In genomic region chr6:160080097-160080496, GRCh38 we compare ENCODE assay signal across 19 cellular contexts. TPM values are rescaled to one million over a fixed set of nuclear protein-coding genes. Genes with fewer than 3 reads are reported as not detected.
DNase-seq lines count a peak whose midpoint lies in the region; ATAC-seq, FAIRE-seq and TF ChIP-seq lines count a peak whose summit lies in the region.
"Had no signal": no experiment of that assay in that cellular context is flagged by ENCODE, and none has a peak within 500 bp of the region (broad histone marks: within the 10 kb centered on the region; RNA-seq: fewer than 3 reads in every experiment).

No MANE protein-coding gene starts in this region.

- ATAC-seq in HepG2 = peak; percentile 13
- ATAC-seq in GM18519 (IDR thresholded peaks at IDR 0.05; ENCODE audit: low FRiP score, unreplicated experiment) = no peak
- ATAC-seq in GM18909 (IDR thresholded peaks at IDR 0.05; ENCODE audit: poor library complexity, unreplicated experiment) = no peak
- ATAC-seq in HG03135 (IDR thresholded peaks at IDR 0.05; ENCODE audit: unreplicated experiment) = no peak

- in situ Hi-C loops in HepG2 (cut with HindIII; ENCODE audit: extremely low pct_ligation_motif_present, low pct_unique_long_range_greater_than_20kb) = no loop called here

- TF ChIP-seq POLR2A in HepG2 (IDR thresholded peaks at IDR 0.05; ENCODE audit: insufficient read depth in 1 of 2, low read depth in 2 of 2, low read length in 2 of 2) = no peak

- H3K4me3 ChIP-seq in AG04450 (ENCODE audit: low read depth, low read length) (no peak overlapping the region), H7 (ENCODE audit: insufficient read depth, low read depth, low read length) (no peak overlapping the region), HepG2 (replicated peaks in 1 of 3; ENCODE audit: insufficient read depth in 1 of 3, low read depth in 2 of 3, low read length in 3 of 3) (no peak overlapping the region)
- H3K4me3 ChIP-seq: HAP-1 had no signal

- H4K20me1 ChIP-seq in HepG2 (ENCODE audit: insufficient read depth, low read length) = no peaks in the 10 kb centered on the region

- intact Hi-C loops in HepG2 (cut with micrococcal nuclease; ENCODE audit: unreplicated experiment) = no loop called here
- intact Hi-C loops in posterior vena cava (cut with DNase I) = loop anchor here in 1 of 2 donors (10.0 kb wide), 1 partner anchor 375 kb away; no protein-coding TSS in a partner anchor

- H3K27me3 ChIP-seq in AG04450 (ENCODE audit: control insufficient read depth, insufficient read depth, low read length) = no peaks in the 10 kb centered on the region
- H3K27me3 ChIP-seq in H7 (ENCODE audit: control insufficient read depth, insufficient read depth, low read length) = no peaks in the 10 kb centered on the region
- H3K27me3 ChIP-seq in HepG2 (ENCODE audit: control insufficient read depth in 1 of 2, insufficient read depth in 2 of 2, low read length in 2 of 2) = no peaks in the 10 kb centered on the region
- H3K27me3 ChIP-seq: BE2C had no signal

- H3K36me3 ChIP-seq in H7 (replicated peaks; ENCODE audit: control insufficient read depth, insufficient read depth, low read length) (peaks cover 16% of the 10 kb centered on the region), HepG2 (replicated peaks in 1 of 2; ENCODE audit: control insufficient read depth in 1 of 2, insufficient read depth in 2 of 2, low read length in 2 of 2) (peaks cover 44 to 85% of the 10 kb centered on the region in 2 experiments)

- H3K27ac ChIP-seq in AG04450 (ENCODE audit: low read depth, low read length) (peak overlapping the region; percentile 11), HepG2 (ENCODE audit: extremely low read length, insufficient read depth, low read length) (no peak overlapping the region)

- no TSS peak for BruUV-seq in HepG2 (replicated peaks; lab: Mats Ljungman, UMichigan)

- no peak overlapping the region for H3K4me2 ChIP-seq in HepG2 (ENCODE audit: low read depth, low read length)

- TF ChIP-seq CTCF in AG04450 (IDR thresholded peaks at IDR 0.05; ENCODE audit: low read depth, low read length) (no peak), HepG2 (CRISPR knock-in tag; IDR thresholded peaks at IDR 0.05) (no peak)

- H3K4me1 ChIP-seq in HepG2 (ENCODE audit: insufficient read depth, low read length) = peaks cover 11% of the 10 kb centered on the region
- H3K4me1 ChIP-seq: HAP-1 had no signal

- H3K79me2 ChIP-seq in HepG2 (ENCODE audit: insufficient read depth, low read length) = no peaks in the 10 kb centered on the region

- DNase-seq in AG04450 (ENCODE audit: low read depth, low spot score) = no peak
- DNase-seq in H7 = peak; percentile 10
- no peak for DNase-seq in HepG2 (ENCODE audit: low spot score)
- peak; percentile 48 for DNase-seq in posterior vena cava (ENCODE audit: low spot score)
- DNase-seq: BE2C; C1 segment of cervical spinal cord; CD4-positive, CD25-positive, alpha-beta regulatory T cell; CD8-positive, alpha-beta memory T cell; COR-L47 had no signal

- CTCF ChIA-PET in AG04450 (lab: Charles Lee) (interaction anchor here (0.7 to 1.8 kb wide), 3 partner anchors 8 to 376 kb away, joined by 5 to 12 read pairs (median 6); no protein-coding TSS in a partner anchor), HepG2 (lab: Yijun Ruan, JAX; ENCODE audit: low intra/inter-chr PET ratio, low total read pairs) (no interaction called here)

- no peak overlapping the region for H2AFZ ChIP-seq in HepG2 (ENCODE audit: low read length)

- FAIRE-seq in HepG2 (lab: Jason Lieb, UNC) = no peak
- FAIRE-seq: D721Med, G401.6, GM12892, GM18507, GM19239, H1 had no signal

- TF ChIP-seq RAD21 in HepG2 (CRISPR knock-in tag; IDR thresholded peaks at IDR 0.05) = no peak

- no peaks in the 10 kb centered on the region for H3K9me3 ChIP-seq in AG04450 (ENCODE audit: control insufficient read depth, insufficient read depth, low read length)
- no peaks in the 10 kb centered on the region for H3K9me3 ChIP-seq in HepG2 (ENCODE audit: low read length)
- H3K9me3 ChIP-seq: BE2C, HAP-1 had no signal

- TF ChIP-seq EP300 in HepG2 (IDR thresholded peaks at IDR 0.05; ENCODE audit: low read depth in 2 of 2, low read length in 2 of 2) (no peak), HepG2 (CRISPR knock-in tag; IDR thresholded peaks at IDR 0.05; ENCODE audit: borderline replicate concordance) (no peak)

- WGBS in HepG2 (ENCODE audit: low lambda C conversion rate) = 97% methylated on average over 17 of the region's 17 CpGs

- H3K9ac ChIP-seq in HepG2 (ENCODE audit: insufficient read depth, low read depth, low read length) = no peak overlapping the region

- POLR2A ChIA-PET in AG04450 (lab: Yijun Ruan, JAX) = no interaction called here
- POLR2A ChIA-PET in HepG2 (lab: Yijun Ruan, JAX) = no interaction called here

TF ChIP-seq in HepG2, 621 proteins besides CTCF, POLR2A, EP300 and RAD21:
- TF ChIP-seq PAXIP1 (CRISPR knock-in tag; conservative IDR thresholded peaks at IDR 0.05) (no peak), ZSCAN12 (CRISPR knock-in tag; IDR thresholded peaks at IDR 0.05) (no peak), NFE2L1 (CRISPR knock-in tag; IDR thresholded peaks at IDR 0.05; ENCODE audit: borderline replicate concordance) (no peak)

RNA-seq across cellular contexts. Expression of gene SLC22A1, which starts 41.5 kb away (rescaled TPM):
- polyA plus RNA-seq in AG04450 (2011; rRNA removed) (0.10 and 0.36 TPM in 2 replicates), HepG2 (2011; rRNA removed) (0.82 and 0.87 TPM in 2 replicates)
- 1.1 and 1.2 TPM in 2 replicates for polyA minus RNA-seq in AG04450 (2011; rRNA and poly(A)+ RNA removed)
- 5.5 and 7.3 TPM in 2 replicates for total RNA-seq in H7 (2014; rRNA removed; shearing (Covaris generic))
- total RNA-seq in HepG2 (2016; rRNA removed; fragmentation: Illumina TruSeq; extraction: Trizol) (0.32 and 0.80 TPM in 2 replicates), posterior vena cava (1 to 10 TPM; 1.8 to 1.9 TPM)
- 0.71 and 0.81 TPM in 2 replicates for total RNA-seq in HepG2 (2016; cell fraction: cytosol; rRNA removed; fragmentation: Illumina TruSeq; extraction: Trizol; ENCODE audit: low read depth)
- 1.5 and 1.6 TPM in 2 replicates for total RNA-seq in HepG2 (2016; cell fraction: insoluble cytoplasmic fraction; rRNA removed; fragmentation: Illumina TruSeq; extraction: Trizol)
- 1.0 and 1.9 TPM in 2 replicates for total RNA-seq in HepG2 (2016; cell fraction: membrane; rRNA removed; fragmentation: Illumina TruSeq; extraction: Trizol)
- 3.6 and 3.7 TPM in 2 replicates for total RNA-seq in HepG2 (2016; cell fraction: nucleus; rRNA removed; fragmentation: Illumina TruSeq; extraction: Trizol)
- 0.32 and 0.38 TPM in 2 replicates for polyA plus RNA-seq in HepG2 (2011; cell fraction: cytosol; rRNA removed)
- 3.3 and 4.4 TPM in 2 replicates for polyA plus RNA-seq in HepG2 (2011; cell fraction: nucleus; rRNA removed)
- polyA plus RNA-seq in HepG2 (2012) = 0.80 and 2.9 TPM in 2 replicates
- polyA plus RNA-seq in HepG2 (2016; cell fraction: cytosol; fragmentation: Illumina TruSeq; extraction: Trizol; ENCODE audit: low read depth) = 0.35 and 1.7 TPM in 2 replicates
- 0.33 and 1.2 TPM in 2 replicates for polyA plus RNA-seq in HepG2 (2016; cell fraction: insoluble cytoplasmic fraction; fragmentation: Illumina TruSeq; extraction: Trizol; ENCODE audit: low read depth)
- polyA plus RNA-seq in HepG2 (2016; cell fraction: membrane; fragmentation: Illumina TruSeq; extraction: Trizol; ENCODE audit: low read depth) = 0.64 and 1.2 TPM in 2 replicates
- 4.3 and 5.2 TPM in 2 replicates for polyA plus RNA-seq in HepG2 (2016; cell fraction: nucleus; fragmentation: Illumina TruSeq; extraction: Trizol; ENCODE audit: insufficient read depth, low read depth)
- polyA minus RNA-seq in HepG2 (2011; rRNA and poly(A)+ RNA removed; ENCODE audit: low replicate concordance) = 1.3 and 7.3 TPM in 2 replicates
- 0.40 TPM in 1 of 2 replicates, not detected in the other for polyA minus RNA-seq in HepG2 (2011; cell fraction: cytosol; rRNA and poly(A)+ RNA removed)
- polyA minus RNA-seq in HepG2 (2011; cell fraction: nucleus; rRNA and poly(A)+ RNA removed) = 7.7 and 8.6 TPM in 2 replicates
- polyA plus RNA-seq: CD4-positive, CD25-positive, alpha-beta regulatory T cell had no signal

Comparison
In these comparisons a context has a peak if more than half of its experiments do, and no peak if none do; other contexts are left out.
1. DNase-seq: peak in H7 (single experiment) and posterior vena cava (single experiment); none in AG04450 (single experiment) and HepG2 (single experiment).